ENCODE assay signal across 10 cellular contexts in genomic region chr6:16278048-16278724, GRCh38. TPM values are rescaled to one million over a fixed set of nuclear protein-coding genes. Genes with fewer than 3 reads are reported as not detected.
DNase-seq lines count a peak whose midpoint lies in the region; FAIRE-seq and TF ChIP-seq lines count a peak whose summit lies in the region.
"Had no signal": no experiment of that assay in that cellular context is flagged by ENCODE, and none has a peak within 500 bp of the region (broad histone marks: within the 10 kb centered on the region; RNA-seq: fewer than 3 reads in every experiment).

No MANE protein-coding gene starts in this region.

- H2BK12ac ChIP-seq in H1 (ENCODE audit: low read depth, low read length), result peak overlapping the region; percentile 85

- no peaks in the 10 kb centered on the region; a peak in 1 of 8 replicates for H3K36me3 ChIP-seq in H1 (ENCODE audit: control insufficient read depth in 2 of 4, insufficient read depth in 4 of 4, low read length in 3 of 4)

- H2BK20ac ChIP-seq in H1 (ENCODE audit: low read length), result no peak overlapping the region

- no peaks in the 10 kb centered on the region; the same call in 1 of the 2 replicates for H3K23me2 ChIP-seq in H1 (ENCODE audit: low read depth, low read length)

- no peaks in the 10 kb centered on the region for H3K79me2 ChIP-seq in H1 (ENCODE audit: control insufficient read depth in 1 of 2, insufficient read depth in 2 of 2, low read length in 2 of 2)

- no peaks in the 10 kb centered on the region for H3K27me3 ChIP-seq in H1 (replicated peaks in 1 of 4; ENCODE audit: control insufficient read depth in 3 of 4, extremely low read depth in 1 of 4, insufficient read depth in 3 of 4, low read length in 3 of 4)

- H3K4me2 ChIP-seq in H1 (ENCODE audit: insufficient read depth in 1 of 2, low read depth in 2 of 2, low read length in 2 of 2), result no peak overlapping the region

- H3K14ac ChIP-seq in H1 (ENCODE audit: insufficient read length), result no peak overlapping the region

- FAIRE-seq in H1 (lab: Jason Lieb, UNC), result no peak
- FAIRE-seq: GM19239 had no signal

- no peak for TF ChIP-seq POLR2A in H1 (IDR thresholded peaks at IDR 0.05; ENCODE audit: control extremely low read depth in 1 of 2, low read depth in 2 of 2, low read length in 2 of 2)

- no peak overlapping the region for H3K18ac ChIP-seq in H1 (ENCODE audit: extremely low read depth, low read length)

- H2BK120ac ChIP-seq in H1 (replicated peaks; ENCODE audit: low read depth, low read length), result no peak overlapping the region

- no peak overlapping the region for H3K4me3 ChIP-seq in H1 (ENCODE audit: extremely low read depth in 1 of 4, insufficient read depth in 2 of 4, low read depth in 3 of 4, low read length in 4 of 4)

- H3K9ac ChIP-seq in H1 (replicated peaks in 1 of 4; ENCODE audit: extremely low read depth in 1 of 4, low read depth in 3 of 4, low read length in 3 of 4), result no peak overlapping the region

- H3K4ac ChIP-seq in H1 (replicated peaks; ENCODE audit: insufficient read length, low read depth, low read length), result no peak overlapping the region

- no peaks in the 10 kb centered on the region for H4K20me1 ChIP-seq in H1 (replicated peaks in 1 of 2; ENCODE audit: control insufficient read depth in 1 of 2, insufficient read depth in 2 of 2, low read length in 2 of 2)

- H4K5ac ChIP-seq in H1 (ENCODE audit: insufficient read length, low read depth, low read length), result no peak overlapping the region

- no peak overlapping the region for H3K56ac ChIP-seq in H1 (replicated peaks; ENCODE audit: insufficient read length, low read depth, low read length)

- peak; percentile 5 for DNase-seq in ACHN
- DNase-seq in NCI-H2196 treated with DMSO at 0.1 percent for 48 hours (lab: John Stamatoyannopoulos, UW; ENCODE audit: unreplicated experiment), result peak; percentile 36
- DNase-seq in H1 (ENCODE audit: low read depth in 1 of 2, low spot score in 2 of 2), result no peak
- DNase-seq in myocyte (ENCODE audit: low read depth), result peak; percentile 94
- no peak for DNase-seq in activated T-cell treated with anti-CD3 and anti-CD28 coated beads for 4 hours
- DNase-seq in stimulated activated CD8-positive, alpha-beta memory T cell treated with anti-CD3 and anti-CD28 coated beads, Interleukin-4, amount 100 ng/mL, for 48 hours, result no peak
- DNase-seq in medulla oblongata (ENCODE audit: extremely low spot score), result no peak
- no peak for DNase-seq in posterior cingulate gyrus
- DNase-seq: activated T-cell treated with anti-CD3 and anti-CD28 coated beads, Interleukin-2, amount 50 U/mL, for 1 hour had no signal

- in situ Hi-C loops in ACHN (cut with HindIII; ENCODE audit: low pct_ligation_motif_present, low pct_unique_long_range_greater_than_20kb, low sequenced_read_pairs), result no loop called here

- no peak overlapping the region for H4K91ac ChIP-seq in H1 (replicated peaks; ENCODE audit: insufficient read length, low read length)

- peak overlapping the region; percentile 72; the same call in 1 of the 2 replicates for H2BK15ac ChIP-seq in H1 (ENCODE audit: low read length)

- no peak for TF ChIP-seq CTCF in H1 (IDR thresholded peaks at IDR 0.05; ENCODE audit: control extremely low read depth in 1 of 3, insufficient read depth in 1 of 3, low read depth in 1 of 3, low read length in 3 of 3)

- 86% methylated on average over 10 of the region's 10 CpGs; no CpG with 5 or more reads in 1 of the 2 experiments for whole genome bisulfite sequencing in H1 (ENCODE audit: extremely low coverage in 1 of 2, insufficient coverage in 1 of 2, insufficient read length in 1 of 2, insufficient replicate concordance in 2 of 2, low coverage in 1 of 2, low lambda C conversion rate in 2 of 2, missing lambda C conversion rate in 1 of 2), 2 experiments

- H2AFZ ChIP-seq in H1 (ENCODE audit: low read length), result no peak overlapping the region

- POLR2A ChIA-PET in H1 (lab: Charles Lee; ENCODE audit: partially characterized antibody), result interaction anchor here (0.8 kb wide), 1 partner anchor 8 kb away, joined by 3 read pairs; no protein-coding TSS in a partner anchor

- no peaks in the 10 kb centered on the region for H3K9me3 ChIP-seq in H1 (ENCODE audit: insufficient read depth in 2 of 2, low read depth in 1 of 2, low read length in 1 of 2)

- H3K23ac ChIP-seq in H1 (ENCODE audit: insufficient read length), result no peak overlapping the region

- TF ChIP-seq EP300 in H1 (IDR thresholded peaks at IDR 0.05; ENCODE audit: borderline replicate concordance in 1 of 2, low read depth in 2 of 2, low read length in 2 of 2), result no peak

- 0 out of 2 replicates have a peak overlapping the region, but pooled peaks have one; percentile 30 for H4K8ac ChIP-seq in H1 (ENCODE audit: extremely low read depth, insufficient read depth, low read length)

- H2AK5ac ChIP-seq in H1 (ENCODE audit: low read depth, low read length), result no peak overlapping the region; the same call in 1 of the 2 replicates

- H3K4me1 ChIP-seq in H1 (replicated peaks in 1 of 4; ENCODE audit: control insufficient read depth in 3 of 4, insufficient read depth in 4 of 4, low read length in 3 of 4), result no peaks in the 10 kb centered on the region; a peak in 2 of 7 replicates

- CTCF ChIA-PET in H1 (lab: Charles Lee; ENCODE audit: partially characterized antibody), result interaction anchor here (0.5 to 6.1 kb wide), 23 partner anchors 8 to 1343 kb away, joined by 3 to 57 read pairs (median 5); partner anchors contain the start of gene GMPR

- no peak overlapping the region for H3K27ac ChIP-seq in H1 (ENCODE audit: low read depth, low read length)

- intact Hi-C loops in posterior cingulate gyrus (cut with DNase I), result no loop called here

- no peaks in the 10 kb centered on the region for H3K79me1 ChIP-seq in H1 (ENCODE audit: low read depth, low read length)

- TF ChIP-seq RAD21 in H1 (IDR thresholded peaks at IDR 0.05 in 1 of 2, conservative IDR thresholded peaks at IDR 0.05 in 1 of 2; ENCODE audit: low read depth in 2 of 2, low read length in 2 of 2), result no peak

- peak overlapping the region; percentile 12; the same call in 1 of the 2 replicates for H2BK5ac ChIP-seq in H1 (ENCODE audit: low read depth, low read length)

TF ChIP-seq in H1, 55 proteins besides CTCF, POLR2A, EP300 and RAD21:
- TF ChIP-seq POLR2AphosphoS5 (IDR thresholded peaks at IDR 0.05; ENCODE audit: low read depth, low read length) (no peak), RNF2 (IDR thresholded peaks at IDR 0.05; ENCODE audit: borderline replicate concordance, low read depth, low read length, missing control alignments, poor library complexity, severe bottlenecking) (no peak), JUN (IDR thresholded peaks at IDR 0.05; ENCODE audit: low read depth, low read length) (no peak), CEBPB (IDR thresholded peaks at IDR 0.05; ENCODE audit: low read depth, low read length) (no peak), FOSL1 (IDR thresholded peaks at IDR 0.05; ENCODE audit: insufficient read depth, low read depth, low read length) (no peak), BRCA1 (IDR thresholded peaks at IDR 0.05; ENCODE audit: low read depth, low read length) (no peak), SIN3A (conservative IDR thresholded peaks at IDR 0.05 in 1 of 2, IDR thresholded peaks at IDR 0.05 in 1 of 2; ENCODE audit: low read depth in 1 of 2, low read length in 2 of 2) (no peak)

RNA-seq across cellular contexts. Expression of gene GMPR, which starts 39.8 kb away (rescaled TPM):
- 0.99 and 1.2 TPM in 2 replicates for total RNA-seq in H1 (2021; fragmentation: NEBNext Ultra II Directional; extraction: Animal tissue kit (Norgen Biotek cat#: 25700))
- 1.2 and 1.7 TPM in 2 replicates for polyA plus RNA-seq in H1 (2011; rRNA removed)
- polyA plus RNA-seq in H1 (2011; cell fraction: cytosol; rRNA removed), result 1.1 TPM
- polyA plus RNA-seq in H1 (2011; cell fraction: nucleus; rRNA removed), result 0.90 TPM
- polyA plus RNA-seq in H1 (2012, experiment 1 of 2), result 1.1 to 1.8 TPM (median 1.3 TPM) in 4 replicates
- polyA plus RNA-seq in H1 (2012, experiment 2 of 2), result 0.94 TPM
- 2.0 TPM for polyA plus RNA-seq in H1 (2013, experiment 1 of 2)
- polyA plus RNA-seq in H1 (2013, experiment 2 of 2), result 1.9 TPM
- polyA minus RNA-seq in H1 (2011; rRNA and poly(A)+ RNA removed), result 0.24 and 0.57 TPM in 2 replicates
- not detected for polyA minus RNA-seq in H1 (2011; cell fraction: cytosol; rRNA and poly(A)+ RNA removed)
- polyA minus RNA-seq in H1 (2011; cell fraction: nucleus; rRNA and poly(A)+ RNA removed), result not detected
- 37.5 and 43.6 TPM in 2 replicates for total RNA-seq in myocyte
- polyA plus RNA-seq in myocyte (2012), result 26.6 TPM

Comparison
In these comparisons a context has a peak if more than half of its experiments do, and no peak if none do; other contexts are left out.
1. DNase-seq: peak in ACHN (single experiment), NCI-H2196 treated with DMSO at 0.1 percent for 48 hours (single experiment) and myocyte (single experiment); none in H1 (0 of 2), activated T-cell treated with anti-CD3 and anti-CD28 coated beads for 4 hours (single experiment), stimulated activated CD8-positive, alpha-beta memory T cell treated with anti-CD3 and anti-CD28 coated beads, Interleukin-4, amount 100 ng/mL, for 48 hours (single experiment), medulla oblongata (single experiment) and posterior cingulate gyrus (0 of 10).
2. RNA of gene GMPR, which starts 39.8 kb away (total RNA-seq): 37.5 to 43.6 TPM in myocyte; 0.99 to 1.2 TPM in H1; every median in the first group is over 10 times any median in the second.